18 cellular contexts compared by ENCODE assay signal in genomic region chr14:104140213-104140462, GRCh38. TPM values are rescaled to one million over a fixed set of nuclear protein-coding genes. Genes with fewer than 3 reads are reported as not detected.
DNase-seq lines count a peak whose midpoint lies in the region; ATAC-seq and TF ChIP-seq lines count a peak whose summit lies in the region.
"Had no signal": no experiment of that assay in that cellular context is flagged by ENCODE, and none has a peak within 500 bp of the region (broad histone marks: within the 10 kb centered on the region; RNA-seq: fewer than 3 reads in every experiment).

No MANE protein-coding gene starts in this region.

- H3K9me2 ChIP-seq in hepatocyte (replicated peaks; ENCODE audit: insufficient read depth) = no peaks in the 10 kb centered on the region

- H3K27ac Mint-ChIP-seq in CD4-positive, alpha-beta T cell = no peak overlapping the region
- no peak overlapping the region for H3K27ac Mint-ChIP-seq in osteocyte (ENCODE audit: unreplicated experiment)
- H3K27ac Mint-ChIP-seq: activated naive CD4-positive, alpha-beta T cell treated with anti-CD3 and anti-CD28 coated beads, Interleukin-2, amount 50 U/mL, for 72 hours; memory B cell; stimulated activated effector memory CD8-positive, alpha-beta T cell treated with anti-CD3 and anti-CD28 coated beads, Interleukin-12 subunit alpha, Interleukin-12 subunit beta, amount 100 ng/mL, for 72 hours had no signal

- H3K36me3 ChIP-seq in SJCRH30 = peaks cover 5% of the 10 kb centered on the region; the same call in 1 of the 2 replicates
- H3K36me3 ChIP-seq in hepatocyte (replicated peaks; ENCODE audit: insufficient read depth, low read depth) = no peaks in the 10 kb centered on the region
- H3K36me3 ChIP-seq: prostate gland, vagina had no signal

- H3K36me3 Mint-ChIP-seq in CD4-positive, alpha-beta T cell (ENCODE audit: low read depth) = no peaks in the 10 kb centered on the region
- no peaks in the 10 kb centered on the region for H3K36me3 Mint-ChIP-seq in osteocyte (ENCODE audit: unreplicated experiment)
- H3K36me3 Mint-ChIP-seq: activated naive CD4-positive, alpha-beta T cell treated with anti-CD3 and anti-CD28 coated beads, Interleukin-2, amount 50 U/mL, for 72 hours; memory B cell had no signal

- intact Hi-C loops in CD4-positive, alpha-beta T cell (cut with DNase I, micrococcal nuclease) = no loop called here

- WGBS in hepatocyte (ENCODE audit: low lambda C conversion rate, missing lambda C conversion rate) = 61% methylated on average over 4 of the region's 6 CpGs

- H3K79me2 ChIP-seq in hepatocyte = peaks cover 2% of the 10 kb centered on the region

- CTCF ChIA-PET in CD4-positive, alpha-beta T cell (lab: Charles Lee) = no interaction called here

- H3K27me3 ChIP-seq in CD4-positive, alpha-beta T cell (ENCODE audit: control insufficient read depth, insufficient read depth, low read length) = peaks cover 39% of the 10 kb centered on the region
- H3K27me3 ChIP-seq in SJCRH30 (no peaks in the 10 kb centered on the region), hepatocyte (peaks cover 26% of the 10 kb centered on the region)
- H3K27me3 ChIP-seq: vagina had no signal

- POLR2A ChIA-PET in CD4-positive, alpha-beta T cell (lab: Charles Lee) = no interaction called here

- no peaks in the 10 kb centered on the region for H3K9me3 Mint-ChIP-seq in CD4-positive, alpha-beta T cell
- H3K9me3 Mint-ChIP-seq in osteocyte (ENCODE audit: unreplicated experiment) = no peaks in the 10 kb centered on the region
- H3K9me3 Mint-ChIP-seq: activated naive CD4-positive, alpha-beta T cell treated with anti-CD3 and anti-CD28 coated beads, Interleukin-2, amount 50 U/mL, for 72 hours; memory B cell; stimulated activated effector memory CD8-positive, alpha-beta T cell treated with anti-CD3 and anti-CD28 coated beads, Interleukin-12 subunit alpha, Interleukin-12 subunit beta, amount 100 ng/mL, for 72 hours had no signal

- peaks cover 26% of the 10 kb centered on the region for H3K27me3 Mint-ChIP-seq in CD4-positive, alpha-beta T cell
- H3K27me3 Mint-ChIP-seq in osteocyte (ENCODE audit: unreplicated experiment) = peaks cover 14% of the 10 kb centered on the region

- H3K4me3 Mint-ChIP-seq in CD4-positive, alpha-beta T cell = peak overlapping the region; percentile 66
- H3K4me3 Mint-ChIP-seq in osteocyte (ENCODE audit: unreplicated experiment) = peak overlapping the region; percentile 47
- H3K4me3 Mint-ChIP-seq: memory B cell; stimulated activated effector memory CD8-positive, alpha-beta T cell treated with anti-CD3 and anti-CD28 coated beads, Interleukin-12 subunit alpha, Interleukin-12 subunit beta, amount 100 ng/mL, for 72 hours had no signal

- H3K4me1 ChIP-seq in SJCRH30 = peaks cover 11% of the 10 kb centered on the region; the same call in 1 of the 2 replicates
- peaks cover 40% of the 10 kb centered on the region for H3K4me1 ChIP-seq in hepatocyte (ENCODE audit: insufficient read depth)

- TF ChIP-seq CTCF in CD4-positive, alpha-beta T cell (IDR thresholded peaks at IDR 0.05) = no peak
- TF ChIP-seq CTCF in hepatocyte (IDR thresholded peaks at IDR 0.05; ENCODE audit: poor library complexity) (no peak), osteocyte (IDR thresholded peaks at IDR 0.05) (no peak)

- H3K9me3 ChIP-seq in CD4-positive, alpha-beta T cell (ENCODE audit: control insufficient read depth, low read length) = no peaks in the 10 kb centered on the region
- H3K9me3 ChIP-seq in SJCRH30 (replicated peaks) = no peaks in the 10 kb centered on the region
- H3K9me3 ChIP-seq in hepatocyte (ENCODE audit: low read depth) = no peaks in the 10 kb centered on the region
- H3K9me3 ChIP-seq: prostate gland, vagina had no signal

- H3K4me1 Mint-ChIP-seq in CD4-positive, alpha-beta T cell (ENCODE audit: low read depth) = peaks cover 4% of the 10 kb centered on the region
- H3K4me1 Mint-ChIP-seq in osteocyte (ENCODE audit: unreplicated experiment) = peaks cover 20% of the 10 kb centered on the region

- ATAC-seq in CD4-positive, alpha-beta T cell (ENCODE audit: poor library complexity) = no peak
- no peak for ATAC-seq in GM21717 (IDR thresholded peaks at IDR 0.05; ENCODE audit: unreplicated experiment)
- ATAC-seq: activated naive CD4-positive, alpha-beta T cell treated with anti-CD3 and anti-CD28 coated beads, Interleukin-2, amount 50 U/mL, for 72 hours; stimulated activated effector memory CD8-positive, alpha-beta T cell treated with anti-CD3 and anti-CD28 coated beads, Interleukin-12 subunit alpha, Interleukin-12 subunit beta, amount 100 ng/mL, for 72 hours had no signal

- H2AFZ ChIP-seq in hepatocyte = no peak overlapping the region

- peak overlapping the region; percentile 99 for H3K4me2 ChIP-seq in hepatocyte

- no peak for DNase-seq in CD4-positive, alpha-beta T cell
- DNase-seq in SJCRH30 = peak in 1 of 2 experiments; percentile 19
- no peak for DNase-seq in hepatocyte (ENCODE audit: low spot score)
- no peak for DNase-seq in osteocyte (ENCODE audit: extremely low spot score, unreplicated experiment)
- DNase-seq in NCI-H1694 treated with DMSO at 0.1 percent for 48 hours (lab: John Stamatoyannopoulos, UW) = no peak
- DNase-seq in EL = no peak
- no peak for DNase-seq in NCI-H187 treated with DMSO at 0.1 percent for 48 hours (lab: John Stamatoyannopoulos, UW)
- DNase-seq: DMS79 treated with DMSO at 0.1 percent for 48 hours, NCI-H2029 treated with DMSO at 0.1 percent for 48 hours, NCI-H774 had no signal

- H3K4me3 ChIP-seq in SJCRH30 = peak overlapping the region; percentile 79
- H3K4me3 ChIP-seq in hepatocyte = no peak overlapping the region
- H3K4me3 ChIP-seq: prostate gland had no signal

- H3K27ac ChIP-seq in CD4-positive, alpha-beta T cell (ENCODE audit: low read depth, low read length) = no peak overlapping the region
- H3K27ac ChIP-seq in SJCRH30 (no peak overlapping the region), hepatocyte (no peak overlapping the region)
- H3K27ac ChIP-seq: prostate gland, vagina had no signal

- no peaks in the 10 kb centered on the region for H4K20me1 ChIP-seq in hepatocyte (ENCODE audit: insufficient read depth, poor library complexity, severe bottlenecking)

RNA-seq across cellular contexts. Expression of gene KIF26A, which starts 1.8 kb away (rescaled TPM):
- under 1 TPM; 0.25 to 0.31 TPM for total RNA-seq in CD4-positive, alpha-beta T cell
- total RNA-seq in SJCRH30 (2014; rRNA removed; shearing (Covaris generic)) = 68.2 and 72.1 TPM in 2 replicates
- total RNA-seq in hepatocyte (5.0 and 6.1 TPM in 2 replicates), osteocyte (4.5 and 4.6 TPM in 2 replicates)
- 3.5 and 4.4 TPM in 2 replicates for polyA plus RNA-seq in hepatocyte
- total RNA-seq: LHCN-M2, RPMI7951 had no signal

RNA-seq across cellular contexts. Expression of gene ASPG, which starts 54.6 kb away (rescaled TPM):
- not detected for total RNA-seq in CD4-positive, alpha-beta T cell
- 0.35 and 0.51 TPM in 2 replicates for total RNA-seq in SJCRH30 (2014; rRNA removed; shearing (Covaris generic))
- total RNA-seq in hepatocyte (4.9 and 5.9 TPM in 2 replicates), osteocyte (not detected in 2 replicates)
- 14.7 and 20.3 TPM in 2 replicates for polyA plus RNA-seq in hepatocyte
- total RNA-seq: activated naive CD4-positive, alpha-beta T cell treated with anti-CD3 and anti-CD28 coated beads, Interleukin-2, amount 50 U/mL, for 72 hours; RPMI7951 had no signal
